Comparison of ENCODE assay signal across 35 cellular contexts in the genomic region with DNA sequence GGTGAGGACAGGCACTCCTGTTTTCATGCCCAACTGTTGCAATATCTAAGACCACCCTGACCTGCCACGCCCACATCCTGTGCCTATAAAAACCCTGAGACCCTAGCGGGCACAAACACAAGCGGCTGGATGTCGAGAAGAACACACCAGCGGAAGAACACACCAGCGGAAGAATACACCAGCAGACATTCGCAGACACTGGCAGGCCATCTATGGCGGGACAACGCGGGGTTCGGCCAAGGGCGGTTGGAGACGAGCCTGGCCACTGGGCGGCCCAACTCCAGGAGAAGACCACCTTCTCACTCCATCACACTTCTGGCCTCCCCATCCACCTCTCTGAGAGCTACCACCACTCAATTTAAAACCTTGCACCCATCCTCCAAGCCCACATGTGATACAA.
"Had no signal": no experiment of that assay in that cellular context is flagged by ENCODE, and none has a peak within 500 bp of the region (broad histone marks: within the 10 kb centered on the region; RNA-seq: fewer than 3 reads in every experiment).

No MANE protein-coding gene starts in this region.

- H3K36me3 ChIP-seq: adrenal gland, brain microvascular endothelial cell, cardiac muscle cell had no signal

- H3K4me3 Mint-ChIP-seq: activated B cell treated with CpG ODN at 0.5 μM for 24 hours; activated CD4-positive, alpha-beta memory T cell treated with anti-CD3 and anti-CD28 coated beads for 36 hours; activated CD4-positive, alpha-beta T cell treated with anti-CD3 and anti-CD28 coated beads, Interleukin-2, amount 10 ng/mL, durations not matched to agents 24 days and 14 days; activated CD8-positive, alpha-beta T cell treated with anti-CD3 and anti-CD28 coated beads for 36 hours; activated naive CD4-positive, alpha-beta T cell treated with anti-CD3 and anti-CD28 coated beads for 36 hours; activated naive CD8-positive, alpha-beta T cell treated with anti-CD3 and anti-CD28 coated beads for 36 hours; activated T-cell treated with anti-CD3 and anti-CD28 coated beads, Interleukin-2, amount 50 U/mL, for 4 hours; activated T-cell treated with anti-CD3 and anti-CD28 coated beads, Interleukin-2, amount 50 U/mL, for 72 hours; activated T-helper 1 cell treated with anti-CD3 and anti-CD28 coated beads, Interleukin-12 subunit alpha, Interleukin-12 subunit beta, Interleukin-2, Interleukin-4 antibody, amounts not matched to agents 30 ng/mL and 10 ng/mL and 1 ng/mL, durations not matched to agents 14 hours and 24 hours and 36 hours; activated T-helper 17 cell treated with anti-CD3 and anti-CD28 coated beads, Interleukin-2, amount 50 U/mL, for 72 hours; central memory CD8-positive, alpha-beta T cell; T-cell; T-helper 17 cell had no signal

- H3K27ac Mint-ChIP-seq: activated B cell treated with CpG ODN at 0.5 μM for 24 hours; activated CD4-positive, alpha-beta memory T cell treated with anti-CD3 and anti-CD28 coated beads for 36 hours; activated CD4-positive, alpha-beta T cell treated with anti-CD3 and anti-CD28 coated beads, Interleukin-2, amount 10 ng/mL, durations not matched to agents 24 days and 14 days; activated CD8-positive, alpha-beta T cell treated with anti-CD3 and anti-CD28 coated beads for 36 hours; activated naive CD4-positive, alpha-beta T cell treated with anti-CD3 and anti-CD28 coated beads for 36 hours; activated naive CD8-positive, alpha-beta T cell treated with anti-CD3 and anti-CD28 coated beads for 36 hours; activated T-cell treated with anti-CD3 and anti-CD28 coated beads, Interleukin-2, amount 50 U/mL, for 72 hours; activated T-helper 1 cell treated with anti-CD3 and anti-CD28 coated beads, Interleukin-12 subunit alpha, Interleukin-12 subunit beta, Interleukin-2, Interleukin-4 antibody, amounts not matched to agents 30 ng/mL and 10 ng/mL and 1 ng/mL, durations not matched to agents 14 hours and 24 hours and 36 hours; activated T-helper 17 cell treated with anti-CD3 and anti-CD28 coated beads, Interleukin-2, amount 50 U/mL, for 72 hours; T-cell; T-helper 17 cell had no signal

- H3K4me1 Mint-ChIP-seq: activated B cell treated with CpG ODN at 0.5 μM for 24 hours; activated CD4-positive, alpha-beta T cell treated with anti-CD3 and anti-CD28 coated beads, Interleukin-2, amount 10 ng/mL, durations not matched to agents 24 days and 14 days; activated naive CD8-positive, alpha-beta T cell treated with anti-CD3 and anti-CD28 coated beads for 36 hours; activated T-helper 17 cell treated with anti-CD3 and anti-CD28 coated beads, Interleukin-2, amount 50 U/mL, for 72 hours; central memory CD8-positive, alpha-beta T cell; T-cell; T-helper 17 cell had no signal

- H3K4me3 ChIP-seq: adrenal gland, body of pancreas, cardiac muscle cell had no signal

- H3K9me3 Mint-ChIP-seq: activated naive CD8-positive, alpha-beta T cell treated with anti-CD3 and anti-CD28 coated beads for 36 hours; activated T-helper 1 cell treated with anti-CD3 and anti-CD28 coated beads, Interleukin-12 subunit alpha, Interleukin-12 subunit beta, Interleukin-2, Interleukin-4 antibody, amounts not matched to agents 30 ng/mL and 10 ng/mL and 1 ng/mL, durations not matched to agents 14 hours and 24 hours and 36 hours; activated T-helper 17 cell treated with anti-CD3 and anti-CD28 coated beads, Interleukin-2, amount 50 U/mL, for 72 hours had no signal

- H3K27ac ChIP-seq: adrenal gland, body of pancreas, brain microvascular endothelial cell, cardiac muscle cell, VCaP had no signal

- H3K27me3 Mint-ChIP-seq: activated B cell treated with CpG ODN at 0.5 μM for 24 hours; activated CD4-positive, alpha-beta memory T cell treated with anti-CD3 and anti-CD28 coated beads for 36 hours; activated CD4-positive, alpha-beta T cell treated with anti-CD3 and anti-CD28 coated beads, Interleukin-2, amount 10 ng/mL, durations not matched to agents 24 days and 14 days; activated CD8-positive, alpha-beta T cell treated with anti-CD3 and anti-CD28 coated beads for 36 hours; activated naive CD8-positive, alpha-beta T cell treated with anti-CD3 and anti-CD28 coated beads for 36 hours; activated T-helper 17 cell treated with anti-CD3 and anti-CD28 coated beads, Interleukin-2, amount 50 U/mL, for 72 hours; central memory CD8-positive, alpha-beta T cell; T-cell; T-helper 17 cell had no signal

- H3K27me3 ChIP-seq: adrenal gland, body of pancreas, brain microvascular endothelial cell, cardiac muscle cell had no signal

- H3K4me1 ChIP-seq: adrenal gland, body of pancreas had no signal

- ATAC-seq: activated CD8-positive, alpha-beta T cell treated with anti-CD3 and anti-CD28 coated beads for 36 hours; activated naive CD4-positive, alpha-beta T cell treated with anti-CD3 and anti-CD28 coated beads, Interleukin-2, amount 50 U/mL, for 72 hours; activated T-cell treated with anti-CD3 and anti-CD28 coated beads, Interleukin-2, amount 50 U/mL, for 4 hours; activated T-cell treated with anti-CD3 and anti-CD28 coated beads, Interleukin-2, amount 50 U/mL, for 72 hours; activated T-helper 17 cell treated with anti-CD3 and anti-CD28 coated beads, Interleukin-2, amount 50 U/mL, for 72 hours; body of pancreas; T-cell; T-helper 17 cell had no signal

- H3K36me3 Mint-ChIP-seq: activated CD4-positive, alpha-beta memory T cell treated with anti-CD3 and anti-CD28 coated beads for 36 hours; activated naive CD8-positive, alpha-beta T cell treated with anti-CD3 and anti-CD28 coated beads for 36 hours; T-cell had no signal

- H3K9me3 ChIP-seq: adrenal gland, body of pancreas had no signal

- DNase-seq: activated B cell treated with CpG ODN at 0.5 μM for 24 hours; activated CD4-positive, alpha-beta memory T cell treated with anti-CD3 and anti-CD28 coated beads for 36 hours; activated CD4-positive, alpha-beta T cell treated with anti-CD3 and anti-CD28 coated beads for 4 hours; activated CD4-positive, alpha-beta T cell treated with anti-CD3 and anti-CD28 coated beads, Interleukin-2, amount 10 ng/mL, durations not matched to agents 24 days and 14 days; activated CD4-positive, alpha-beta T cell treated with anti-CD3 and anti-CD28 coated beads, Interleukin-2, amount 50 U/mL, for 1 hour; activated CD4-positive, alpha-beta T cell treated with anti-CD3 and anti-CD28 coated beads, Interleukin-2, amount 50 U/mL, for 4 hours; activated CD4-positive, CD25-positive, alpha-beta regulatory T cell treated with anti-CD3 and anti-CD28 coated beads, Interleukin-2, amount 50 U/mL, for 72 hours; activated CD8-positive, alpha-beta memory T cell treated with anti-CD3 and anti-CD28 coated beads, Interleukin-2, amount 50 U/mL, for 4 hours; activated CD8-positive, alpha-beta T cell treated with anti-CD3 and anti-CD28 coated beads for 36 hours; activated effector memory CD4-positive, alpha-beta T cell treated with anti-CD3 and anti-CD28 coated beads, Interleukin-2, amount 50 U/mL, for 16 hours; activated gamma-delta T cell treated with Interleukin-2 at 50 U/mL for 16 hours; activated naive CD4-positive, alpha-beta T cell; activated naive CD4-positive, alpha-beta T cell treated with anti-CD3 and anti-CD28 coated beads for 36 hours; activated naive CD4-positive, alpha-beta T cell treated with anti-CD3 and anti-CD28 coated beads, Interleukin-2, amount 50 U/mL, for 16 hours; activated naive CD8-positive, alpha-beta T cell treated with anti-CD3 and anti-CD28 coated beads for 36 hours; activated T-cell treated with anti-CD3 and anti-CD28 coated beads for 4 hours; activated T-cell treated with anti-CD3 and anti-CD28 coated beads, Interleukin-2, amount 50 U/mL, for 1 hour; activated T-cell treated with anti-CD3 and anti-CD28 coated beads, Interleukin-2, amount 50 U/mL, for 4 hours; activated T-cell treated with anti-CD3 and anti-CD28 coated beads, Interleukin-2, amount 50 U/mL, for 72 hours; adrenal gland; amniotic stem cell; aorta; body of pancreas; brain microvascular endothelial cell; caudate nucleus; cerebellar nuclear complex; T-cell; T-helper 17 cell; T-helper 9 cell had no signal
